ENCODE assay signal across 23 cellular contexts in genomic region chr4:59630922-59631321, GRCh38.
DNase-seq lines count a peak whose midpoint lies in the region; ATAC-seq and TF ChIP-seq lines count a peak whose summit lies in the region.
"Had no signal": no experiment of that assay in that cellular context is flagged by ENCODE, and none has a peak within 500 bp of the region (broad histone marks: within the 10 kb centered on the region; RNA-seq: fewer than 3 reads in every experiment).

No MANE protein-coding gene starts in this region.

- no peak overlapping the region for H2AK5ac ChIP-seq in mesendoderm (ENCODE audit: low read length)

- no peaks in the 10 kb centered on the region for H3F3A ChIP-seq in PC-3 (ENCODE audit: low read length, unreplicated experiment)

- H3K79me2 ChIP-seq in PC-3 (ENCODE audit: low read length) (no peaks in the 10 kb centered on the region), mesendoderm (ENCODE audit: control insufficient read depth, insufficient read depth, low read length) (no peaks in the 10 kb centered on the region)

- no peaks in the 10 kb centered on the region for H3K27me3 Mint-ChIP-seq in CD4-positive, alpha-beta memory T cell
- H3K27me3 Mint-ChIP-seq in stimulated activated naive B cell treated with anti-CD40 and anti-IgM and Interleukin-4, amounts not matched to agents 10 μg/mL and 1 μg/mL and 100 μg/mL, for 72 hours = no peaks in the 10 kb centered on the region
- H3K27me3 Mint-ChIP-seq: CD4-positive, alpha-beta T cell; CD8-positive, alpha-beta memory T cell had no signal

- POLR2A ChIA-PET in PC-3 (lab: Charles Lee; ENCODE audit: unreplicated experiment) = no interaction called here
- POLR2A ChIA-PET in CD4-positive, alpha-beta memory T cell (lab: Charles Lee; ENCODE audit: partially characterized antibody) = no interaction called here

- ATAC-seq in PC-3 (no peak), Right ventricle myocardium superior (ENCODE audit: poor library complexity) (no peak)
- no peak for ATAC-seq in stimulated activated naive B cell treated with anti-CD40 and anti-IgM and Interleukin-4, amounts not matched to agents 10 μg/mL and 1 μg/mL and 100 μg/mL, for 72 hours (replicated peaks)
- ATAC-seq: GM12878 had no signal

- H3K9me3 Mint-ChIP-seq in CD4-positive, alpha-beta memory T cell = peaks cover 3 to 46% (median 17%) of the 10 kb centered on the region in 8 donors
- peaks cover 3 to 6% of the 10 kb centered on the region in 2 donors for H3K9me3 Mint-ChIP-seq in stimulated activated naive B cell treated with anti-CD40 and anti-IgM and Interleukin-4, amounts not matched to agents 10 μg/mL and 1 μg/mL and 100 μg/mL, for 72 hours

- H4K20me1 ChIP-seq in PC-3 (ENCODE audit: low read length) = no peaks in the 10 kb centered on the region
- H4K20me1 ChIP-seq: BLaER1 had no signal

- H3K27ac ChIP-seq in 22Rv1 = peak overlapping the region; percentile 68
- peak overlapping the region; percentile 59; the same call in 1 of the 2 replicates for H3K27ac ChIP-seq in C4-2B
- no peak overlapping the region for H3K27ac ChIP-seq in PC-3 (ENCODE audit: low read length)
- H3K27ac ChIP-seq in mesendoderm (ENCODE audit: low read depth, low read length) = no peak overlapping the region
- H3K27ac ChIP-seq in CD4-positive, alpha-beta memory T cell (ENCODE audit: low read depth, low read length) = no peak overlapping the region
- H3K27ac ChIP-seq: BLaER1 had no signal

- no TSS peak for BruUV-seq in PC-3 (replicated peaks; lab: Mats Ljungman, UMichigan)

- no peak overlapping the region for H3K18ac ChIP-seq in mesendoderm (ENCODE audit: low read length)

- no peak for TF ChIP-seq CTCF in 22Rv1 (IDR thresholded peaks at IDR 0.05)
- TF ChIP-seq CTCF in C4-2B (conservative IDR thresholded peaks at IDR 0.05) = no peak
- TF ChIP-seq CTCF in PC-3 (conservative IDR thresholded peaks at IDR 0.05; ENCODE audit: low read depth, low read length) = no peak

- H3K9me3 ChIP-seq in PC-3 (ENCODE audit: low read length) = no peaks in the 10 kb centered on the region
- H3K9me3 ChIP-seq in CD4-positive, alpha-beta memory T cell (ENCODE audit: control insufficient read depth in 1 of 2, low read length in 2 of 2) = no peaks in the 10 kb centered on the region
- H3K9me3 ChIP-seq: BE2C, BLaER1 had no signal

- DNase-seq in PC-3 (peak; percentile 35), mesendoderm (peak; percentile 61), Right ventricle myocardium superior (no peak), A172 (ENCODE audit: low spot score) (no peak)
- DNase-seq in CD4-positive, alpha-beta memory T cell = no peak
- no peak for DNase-seq in stimulated activated naive B cell treated with anti-CD40 and anti-IgM and Interleukin-4, amounts not matched to agents 10 μg/mL and 1 μg/mL and 100 μg/mL, for 72 hours
- DNase-seq: ACHN; BE2C; C1 segment of cervical spinal cord; CD4-positive, alpha-beta T cell; CD8-positive, alpha-beta memory T cell; COR-L47; DMS 273 treated with DMSO at 0.1 percent for 48 hours; DMS153; DMS53; DMS79; DND-41; EL; GDM1 had no signal

- H3K4me2 ChIP-seq in PC-3 (ENCODE audit: low read length) (no peak overlapping the region), mesendoderm (ENCODE audit: low read length) (no peak overlapping the region)
- H3K4me2 ChIP-seq: BLaER1 had no signal

- H4K8ac ChIP-seq in mesendoderm (ENCODE audit: low read depth, low read length) = no peak overlapping the region

- intact Hi-C loops in PC-3 (cut with micrococcal nuclease) = no loop called here
- intact Hi-C loops in Right ventricle myocardium superior (cut with DNase I) = no loop called here
- intact Hi-C loops in CD4-positive, alpha-beta memory T cell (cut with micrococcal nuclease) = no loop called here

- H3K4me3 ChIP-seq in PC-3 (ENCODE audit: low read length) (no peak overlapping the region), mesendoderm (ENCODE audit: low read length) (no peak overlapping the region)
- no peak overlapping the region for H3K4me3 ChIP-seq in CD4-positive, alpha-beta memory T cell (ENCODE audit: low read length in 2 of 2)
- H3K4me3 ChIP-seq: BLaER1, GM12878 had no signal

- H2BK15ac ChIP-seq in mesendoderm (replicated peaks; ENCODE audit: low read depth) = no peak overlapping the region

- no peaks in the 10 kb centered on the region for H3K9me2 ChIP-seq in PC-3 (replicated peaks; ENCODE audit: low read length)

- H3K36me3 Mint-ChIP-seq in CD4-positive, alpha-beta memory T cell = no peaks in the 10 kb centered on the region
- no peaks in the 10 kb centered on the region for H3K36me3 Mint-ChIP-seq in stimulated activated naive B cell treated with anti-CD40 and anti-IgM and Interleukin-4, amounts not matched to agents 10 μg/mL and 1 μg/mL and 100 μg/mL, for 72 hours
- H3K36me3 Mint-ChIP-seq: CD8-positive, alpha-beta memory T cell had no signal

- H3K79me1 ChIP-seq in mesendoderm (ENCODE audit: low read length) = no peaks in the 10 kb centered on the region

- no peak overlapping the region for H3K56ac ChIP-seq in mesendoderm (ENCODE audit: low read length)

- H3K27ac Mint-ChIP-seq in CD4-positive, alpha-beta memory T cell = no peak overlapping the region
- no peak overlapping the region for H3K27ac Mint-ChIP-seq in stimulated activated naive B cell treated with anti-CD40 and anti-IgM and Interleukin-4, amounts not matched to agents 10 μg/mL and 1 μg/mL and 100 μg/mL, for 72 hours
- H3K27ac Mint-ChIP-seq: CD4-positive, alpha-beta T cell; CD8-positive, alpha-beta memory T cell had no signal

- no peak overlapping the region for H2BK5ac ChIP-seq in mesendoderm (ENCODE audit: low read length)

- CTCF ChIA-PET in PC-3 (lab: Charles Lee) = no interaction called here
- CTCF ChIA-PET in CD4-positive, alpha-beta memory T cell (lab: Charles Lee; ENCODE audit: partially characterized antibody) = no interaction called here

- H3K4me1 Mint-ChIP-seq in CD4-positive, alpha-beta memory T cell = no peaks in the 10 kb centered on the region
- H3K4me1 Mint-ChIP-seq in stimulated activated naive B cell treated with anti-CD40 and anti-IgM and Interleukin-4, amounts not matched to agents 10 μg/mL and 1 μg/mL and 100 μg/mL, for 72 hours = no peaks in the 10 kb centered on the region
- H3K4me1 Mint-ChIP-seq: CD8-positive, alpha-beta memory T cell had no signal

- H2BK120ac ChIP-seq in mesendoderm (ENCODE audit: low read depth, low read length) = no peak overlapping the region

- H3K4ac ChIP-seq in mesendoderm (ENCODE audit: low read depth, low read length) = no peak overlapping the region

- H3K4me3 Mint-ChIP-seq in CD4-positive, alpha-beta memory T cell = no peak overlapping the region
- no peak overlapping the region for H3K4me3 Mint-ChIP-seq in stimulated activated naive B cell treated with anti-CD40 and anti-IgM and Interleukin-4, amounts not matched to agents 10 μg/mL and 1 μg/mL and 100 μg/mL, for 72 hours
- H3K4me3 Mint-ChIP-seq: CD4-positive, alpha-beta T cell; CD8-positive, alpha-beta memory T cell had no signal

- no peak overlapping the region for H4K5ac ChIP-seq in mesendoderm (ENCODE audit: low read length)

- H3K4me1 ChIP-seq in PC-3 (ENCODE audit: insufficient read depth, low read length) (no peaks in the 10 kb centered on the region), mesendoderm (ENCODE audit: control insufficient read depth, low read depth, low read length) (no peaks in the 10 kb centered on the region)
- H3K4me1 ChIP-seq in CD4-positive, alpha-beta memory T cell (ENCODE audit: insufficient read depth, low read length) = no peaks in the 10 kb centered on the region
- H3K4me1 ChIP-seq: BE2C, BLaER1 had no signal

- H3K36me3 ChIP-seq in PC-3 (ENCODE audit: low read depth, low read length) (no peaks in the 10 kb centered on the region), mesendoderm (ENCODE audit: control insufficient read depth, insufficient read depth, low read length) (no peaks in the 10 kb centered on the region)
- no peaks in the 10 kb centered on the region for H3K36me3 ChIP-seq in CD4-positive, alpha-beta memory T cell (ENCODE audit: insufficient read depth, low read length)
- H3K36me3 ChIP-seq: BE2C, BLaER1 had no signal

- no peak overlapping the region for H2AFZ ChIP-seq in PC-3 (ENCODE audit: low read length)

- H3K27me3 ChIP-seq in PC-3 (ENCODE audit: low read length) = no peaks in the 10 kb centered on the region
- H3K27me3 ChIP-seq in mesendoderm (ENCODE audit: insufficient read depth, low read length, poor library complexity) = no peaks in the 10 kb centered on the region
- no peaks in the 10 kb centered on the region for H3K27me3 ChIP-seq in CD4-positive, alpha-beta memory T cell (ENCODE audit: insufficient read depth, low read length)
- H3K27me3 ChIP-seq: BE2C, BLaER1 had no signal

- no peak overlapping the region for H3K9ac ChIP-seq in PC-3 (ENCODE audit: low read length)
- no peak overlapping the region for H3K9ac ChIP-seq in mesendoderm (ENCODE audit: low read length)
- H3K9ac ChIP-seq: BLaER1 had no signal

- H3K23ac ChIP-seq in mesendoderm (ENCODE audit: low read length) = no peak overlapping the region

Comparison
In these comparisons a context has a peak if more than half of its experiments do, and no peak if none do; other contexts are left out.
1. H3K27ac ChIP-seq: peak in 22Rv1 (single experiment) and C4-2B (single experiment); none in PC-3 (single experiment), mesendoderm (single experiment) and CD4-positive, alpha-beta memory T cell (single experiment).
2. DNase-seq: peak in PC-3 (single experiment) and mesendoderm (single experiment); none in Right ventricle myocardium superior (single experiment), A172 (single experiment), CD4-positive, alpha-beta memory T cell (0 of 5) and stimulated activated naive B cell treated with anti-CD40 and anti-IgM and Interleukin-4, amounts not matched to agents 10 μg/mL and 1 μg/mL and 100 μg/mL, for 72 hours (single experiment).